ENCODE assay signal across 24 cellular contexts in genomic region chr14:39182770-39183684, GRCh38. TPM values are rescaled to one million over a fixed set of nuclear protein-coding genes. Genes with fewer than 3 reads are reported as not detected.
DNase-seq lines count a peak whose midpoint lies in the region; ATAC-seq, FAIRE-seq and TF ChIP-seq lines count a peak whose summit lies in the region.
"Had no signal": no experiment of that assay in that cellular context is flagged by ENCODE, and none has a peak within 500 bp of the region (broad histone marks: within the 10 kb centered on the region; RNA-seq: fewer than 3 reads in every experiment).

No MANE protein-coding gene starts in this region.

- H3K4me3 ChIP-seq in K562 = no peak overlapping the region
- no peak overlapping the region for H3K4me3 ChIP-seq in neutrophil (ENCODE audit: low read depth in 1 of 2, low read length in 1 of 2)
- H3K4me3 ChIP-seq in A673 (ENCODE audit: low read depth, low read length, poor library complexity, severe bottlenecking) = no peak overlapping the region
- H3K4me3 ChIP-seq: BLaER1, esophagus squamous epithelium, transverse colon had no signal

- H3K36me3 ChIP-seq in K562 (ENCODE audit: control insufficient read depth, insufficient read depth, low read length) (peaks cover 66% of the 10 kb centered on the region), neutrophil (peaks cover 79% of the 10 kb centered on the region), A673 (ENCODE audit: insufficient read depth, low read length, poor library complexity, severe bottlenecking) (peaks cover 67% of the 10 kb centered on the region)

- H3K9ac ChIP-seq in K562 (ENCODE audit: insufficient read depth in 1 of 2, low read depth in 2 of 2, low read length in 2 of 2) = no peak overlapping the region
- H3K9ac ChIP-seq: BLaER1 had no signal

- no peaks in the 10 kb centered on the region for H3K9me1 ChIP-seq in K562 (ENCODE audit: control insufficient read depth, insufficient read depth, low read length)

- intact Hi-C loops in K562 (cut with micrococcal nuclease) = no loop called here
- intact Hi-C loops in A673 (cut with micrococcal nuclease; ENCODE audit: unreplicated experiment) = no loop called here

- no peak overlapping the region for H3K4me2 ChIP-seq in K562 (ENCODE audit: insufficient read depth, low read length)
- H3K4me2 ChIP-seq: BLaER1 had no signal

- H3K79me2 ChIP-seq in K562 (ENCODE audit: control insufficient read depth, insufficient read depth, low read length) = peaks cover 9% of the 10 kb centered on the region

- no peak overlapping the region for H3K4me3 Mint-ChIP-seq in activated naive CD4-positive, alpha-beta T cell treated with anti-CD3 and anti-CD28 coated beads, Interleukin-2, amount 50 U/mL, for 24 hours
- no peak overlapping the region for H3K4me3 Mint-ChIP-seq in HFFc6

- in situ Hi-C loops in K562 (cut with MboI) = no loop called here

- no peak for FAIRE-seq in K562 (lab: Jason Lieb, UNC)
- FAIRE-seq: frontal cortex had no signal

- no peaks in the 10 kb centered on the region for H3K9me3 Mint-ChIP-seq in activated naive CD4-positive, alpha-beta T cell treated with anti-CD3 and anti-CD28 coated beads, Interleukin-2, amount 50 U/mL, for 24 hours
- no peaks in the 10 kb centered on the region for H3K9me3 Mint-ChIP-seq in activated naive CD4-positive, alpha-beta T cell treated with anti-CD3 and anti-CD28 coated beads, Interleukin-2, amount 50 U/mL, for 72 hours
- no peaks in the 10 kb centered on the region for H3K9me3 Mint-ChIP-seq in HFFc6

- peak; percentile 66 for TF ChIP-seq POLR2A in K562 (conservative IDR thresholded peaks at IDR 0.05)

- WGBS in K562 (ENCODE audit: insufficient coverage, low coverage, missing lambda C conversion rate) = no CpG with 5 or more reads among the region's 1 CpG

- no peak for TF ChIP-seq EP300 in K562 (IDR thresholded peaks at IDR 0.05; ENCODE audit: low read length)

- H3K27me3 Mint-ChIP-seq in activated naive CD4-positive, alpha-beta T cell treated with anti-CD3 and anti-CD28 coated beads, Interleukin-2, amount 50 U/mL, for 24 hours = no peaks in the 10 kb centered on the region
- H3K27me3 Mint-ChIP-seq in HFFc6 (ENCODE audit: insufficient read depth) = peaks cover 3% of the 10 kb centered on the region; the same call in 1 of the 2 replicates

- peak overlapping the region; percentile 47 for H3K27ac Mint-ChIP-seq in activated naive CD4-positive, alpha-beta T cell treated with anti-CD3 and anti-CD28 coated beads, Interleukin-2, amount 50 U/mL, for 24 hours
- no peak overlapping the region for H3K27ac Mint-ChIP-seq in activated naive CD4-positive, alpha-beta T cell treated with anti-CD3 and anti-CD28 coated beads, Interleukin-2, amount 50 U/mL, for 72 hours
- H3K27ac Mint-ChIP-seq in HFFc6 = peak overlapping the region; percentile 46

- H3K9me3 ChIP-seq in K562 (replicated peaks; ENCODE audit: control insufficient read depth, insufficient read depth, low read depth, low read length) = no peaks in the 10 kb centered on the region
- no peaks in the 10 kb centered on the region for H3K9me3 ChIP-seq in neutrophil
- H3K9me3 ChIP-seq in A673 (ENCODE audit: low read depth, low read length, poor library complexity, severe bottlenecking) = no peaks in the 10 kb centered on the region
- H3K9me3 ChIP-seq: BLaER1, esophagus squamous epithelium, transverse colon had no signal

- BruUV-seq in K562 (replicated peaks; lab: Mats Ljungman, UMichigan) = no TSS peak
- BruUV-seq in A673 (replicated peaks; lab: Mats Ljungman, UMichigan) = no TSS peak

- TF ChIP-seq RAD21 in K562 (CRISPR knock-in tag; conservative IDR thresholded peaks at IDR 0.05 in 1 of 2, IDR thresholded peaks at IDR 0.05 in 1 of 2) = no peak

- no peak for DNase-seq in activated naive CD4-positive, alpha-beta T cell treated with anti-CD3 and anti-CD28 coated beads, Interleukin-2, amount 50 U/mL, for 72 hours (ENCODE audit: low spot score in 2 of 2)
- DNase-seq in HFFc6 = no peak
- no peak for DNase-seq in K562 (ENCODE audit: extremely low read depth in 1 of 4, low spot score in 3 of 4)
- no peak for DNase-seq in stimulated activated naive CD4-positive, alpha-beta T cell treated with Interleukin-2 at 50 U/mL for 16 hours (lab: John Stamatoyannopoulos, UW)
- no peak for DNase-seq in A673 (ENCODE audit: low spot score)
- DNase-seq in NCI-H2227 (lab: John Stamatoyannopoulos, UW; ENCODE audit: unreplicated experiment) = no peak
- DNase-seq: activated CD4-positive, alpha-beta T cell treated with anti-CD3 and anti-CD28 coated beads for 1 hour; activated CD8-positive, alpha-beta memory T cell treated with anti-CD3 and anti-CD28 coated beads for 24 hours; aorta; cortex of kidney; DMS53; esophagus squamous epithelium; H7; IMR-90; NCI-H1105; NCI-H1930; NCI-H226; NCI-H774; T-helper 1 cell; transverse colon had no signal

- POLR2A ChIA-PET in K562 (lab: Yijun Ruan, JAX) (interaction anchor here (1.0 kb wide), 1 partner anchor 8 kb away, joined by 3 read pairs; no protein-coding TSS in a partner anchor), A673 (lab: Charles Lee; ENCODE audit: low non-redundant PET) (no interaction called here)

- H3K4me1 ChIP-seq in K562 (replicated peaks in 1 of 2; ENCODE audit: control insufficient read depth in 2 of 2, insufficient read depth in 2 of 2, low read length in 2 of 2) (no peaks in the 10 kb centered on the region; a peak in 2 of 5 replicates), neutrophil (ENCODE audit: control insufficient read depth in 1 of 2, insufficient read depth in 1 of 2, low read depth in 1 of 2, low read length in 1 of 2) (peaks cover 0 to 6% of the 10 kb centered on the region in 2 experiments), A673 (ENCODE audit: insufficient read depth, low read length, poor library complexity, severe bottlenecking) (no peaks in the 10 kb centered on the region)
- H3K4me1 ChIP-seq: transverse colon had no signal

- H4K20me1 ChIP-seq in K562 (replicated peaks; ENCODE audit: control insufficient read depth, insufficient read depth, low read length) = no peaks in the 10 kb centered on the region

- peaks cover 23% of the 10 kb centered on the region for H3K36me3 Mint-ChIP-seq in activated naive CD4-positive, alpha-beta T cell treated with anti-CD3 and anti-CD28 coated beads, Interleukin-2, amount 50 U/mL, for 24 hours
- peaks cover 12 to 29% of the 10 kb centered on the region in 2 donors for H3K36me3 Mint-ChIP-seq in activated naive CD4-positive, alpha-beta T cell treated with anti-CD3 and anti-CD28 coated beads, Interleukin-2, amount 50 U/mL, for 72 hours
- peaks cover 39% of the 10 kb centered on the region for H3K36me3 Mint-ChIP-seq in HFFc6 (ENCODE audit: low read depth)

- CTCF ChIA-PET in K562 (lab: Yijun Ruan, JAX; ENCODE audit: low intra/inter-chr PET ratio) (no interaction called here), A673 (lab: Charles Lee) (no interaction called here)

- TF ChIP-seq CTCF in HFFc6 (IDR thresholded peaks at IDR 0.05) (no peak), K562 (IDR thresholded peaks at IDR 0.05 in 2 of 3, conservative IDR thresholded peaks at IDR 0.05 in 1 of 3; ENCODE audit: insufficient read depth in 2 of 3, low read depth in 1 of 3, low read length in 3 of 3) (no peak), neutrophil (IDR thresholded peaks at IDR 0.05) (no peak), A673 (conservative IDR thresholded peaks at IDR 0.05; ENCODE audit: low read depth, low read length) (no peak)

- no peaks in the 10 kb centered on the region for H3K27me3 ChIP-seq in K562 (ENCODE audit: control insufficient read depth in 2 of 2, insufficient read depth in 2 of 2, low read length in 2 of 2)
- no peaks in the 10 kb centered on the region for H3K27me3 ChIP-seq in neutrophil
- no peaks in the 10 kb centered on the region for H3K27me3 ChIP-seq in A673 (replicated peaks; ENCODE audit: insufficient read depth, low read depth, low read length, poor library complexity)
- H3K27me3 ChIP-seq: BLaER1, esophagus squamous epithelium, transverse colon had no signal

- no peak overlapping the region for H2AFZ ChIP-seq in K562 (ENCODE audit: low read depth, low read length)

- no peak for ATAC-seq in activated naive CD4-positive, alpha-beta T cell treated with anti-CD3 and anti-CD28 coated beads, Interleukin-2, amount 50 U/mL, for 72 hours
- no peak for ATAC-seq in K562

- H3K4me1 Mint-ChIP-seq in activated naive CD4-positive, alpha-beta T cell treated with anti-CD3 and anti-CD28 coated beads, Interleukin-2, amount 50 U/mL, for 24 hours = peaks cover 19% of the 10 kb centered on the region
- peaks cover 9% of the 10 kb centered on the region for H3K4me1 Mint-ChIP-seq in HFFc6 (ENCODE audit: low read depth)

- H3K27ac ChIP-seq in K562 (ENCODE audit: extremely low read depth, low read depth, low read length) = no peak overlapping the region
- peak overlapping the region; percentile 39 for H3K27ac ChIP-seq in neutrophil
- H3K27ac ChIP-seq in A673 (ENCODE audit: low read depth, low read length, poor library complexity, severe bottlenecking) = no peak overlapping the region
- H3K27ac ChIP-seq: BLaER1, esophagus squamous epithelium, transverse colon had no signal

RNA-seq across cellular contexts. Expression of gene PNN, which starts 8.0 kb away (rescaled TPM):
- total RNA-seq in activated naive CD4-positive, alpha-beta T cell treated with anti-CD3 and anti-CD28 coated beads, Interleukin-2, amount 50 U/mL, for 72 hours = 100 to 1,000 TPM; 114 to 122 TPM
- 10 to 100 TPM; 30.1 to 44.5 (median 40.5) TPM for total RNA-seq in HFFc6 (2021; fragmentation: NEBNext Ultra II Directional; extraction: Animal tissue kit (Norgen Biotek cat#: 25700))
- 53.9 and 152 TPM in 2 replicates for total RNA-seq in K562 (2011; cell fraction: chromatin; rRNA removed; ENCODE audit: low replicate concordance)
- 34.2 and 42.7 TPM in 2 replicates for total RNA-seq in K562 (2011; cell fraction: nucleolus; rRNA removed)
- total RNA-seq in K562 (2011; cell fraction: nucleoplasm; rRNA removed) = 65.9 and 95.0 TPM in 2 replicates
- 59.9 and 69.7 TPM in 2 replicates for total RNA-seq in K562 (2014; rRNA removed)
- 75.9 and 84.5 TPM in 2 replicates for total RNA-seq in K562 (2014; rRNA removed; fragmentation: Illumina TruSeq; extraction: Trizol)
- 68.2 and 81.4 TPM in 2 replicates for total RNA-seq in K562 (2015; rRNA removed; fragmentation: Illumina TruSeq; extraction: Trizol)
- total RNA-seq in K562 (2021) = 53.4 and 67.7 TPM in 2 replicates
- 42.8 and 46.6 TPM in 2 replicates for polyA plus RNA-seq in K562 (2011; rRNA removed)
- 7.8 and 21.8 TPM in 2 replicates for polyA plus RNA-seq in K562 (2011; cell fraction: cytosol; rRNA removed)
- polyA plus RNA-seq in K562 (2011; cell fraction: nucleus; rRNA removed) = 123 and 157 TPM in 2 replicates
- polyA plus RNA-seq in K562 (2012) = 71.6 and 86.2 TPM in 2 replicates
- polyA plus RNA-seq in K562 (2014; fragmentation: Illumina TruSeq; extraction: Trizol) = 105 and 133 TPM in 2 replicates
- polyA plus RNA-seq in K562 (2014; fragmentation: Nextera tagmentation; extraction: Ambion mirVana) = 10 to 100 TPM; 30.2 to 38.1 TPM
- polyA plus RNA-seq in K562 (2014; rRNA removed) = 138 and 188 TPM in 2 replicates
- 32.5 and 38.4 TPM in 2 replicates for polyA minus RNA-seq in K562 (2011; rRNA and poly(A)+ RNA removed)
- polyA minus RNA-seq in K562 (2011; cell fraction: cytosol; rRNA and poly(A)+ RNA removed) = 9.0 and 10.4 TPM in 2 replicates
- polyA minus RNA-seq in K562 (2011; cell fraction: nucleus; rRNA and poly(A)+ RNA removed) = 42.9 and 69.9 TPM in 2 replicates
- 136 and 146 TPM in 2 replicates for total RNA-seq in A673 (2021)

RNA-seq across cellular contexts. Expression of gene TRAPPC6B, which starts 12.9 kb away (rescaled TPM):
- 10 to 100 TPM; 21.5 to 29.4 TPM for total RNA-seq in activated naive CD4-positive, alpha-beta T cell treated with anti-CD3 and anti-CD28 coated beads, Interleukin-2, amount 50 U/mL, for 72 hours
- total RNA-seq in HFFc6 (2021; fragmentation: NEBNext Ultra II Directional; extraction: Animal tissue kit (Norgen Biotek cat#: 25700)) = 10 to 100 TPM; 23.7 to 29.9 (median 25.4) TPM
- total RNA-seq in K562 (2011; cell fraction: chromatin; rRNA removed; ENCODE audit: low replicate concordance) = 21.2 and 33.4 TPM in 2 replicates
- total RNA-seq in K562 (2011; cell fraction: nucleolus; rRNA removed) = 7.7 and 9.7 TPM in 2 replicates
- total RNA-seq in K562 (2011; cell fraction: nucleoplasm; rRNA removed) = 18.5 and 35.6 TPM in 2 replicates
- total RNA-seq in K562 (2014; rRNA removed) (16.8 and 18.2 TPM in 2 replicates), K562 (2014; rRNA removed; fragmentation: Illumina TruSeq; extraction: Trizol) (17.4 and 21.3 TPM in 2 replicates), K562 (2015; rRNA removed; fragmentation: Illumina TruSeq; extraction: Trizol) (15.2 and 16.3 TPM in 2 replicates), K562 (2021) (22.1 and 22.5 TPM in 2 replicates), A673 (2021) (25.8 and 27.0 TPM in 2 replicates)
- polyA plus RNA-seq in K562 (2011; rRNA removed) (20.4 and 23.8 TPM in 2 replicates), K562 (2014; fragmentation: Illumina TruSeq; extraction: Trizol) (18.5 and 24.5 TPM in 2 replicates), K562 (2014; fragmentation: Nextera tagmentation; extraction: Ambion mirVana) (1 to 10 TPM; 3.8 to 6.4 TPM), K562 (2014; rRNA removed) (20.3 and 23.1 TPM in 2 replicates)
- polyA plus RNA-seq in K562 (2011; cell fraction: cytosol; rRNA removed) = 3.6 and 10.8 TPM in 2 replicates
- 19.0 and 19.7 TPM in 2 replicates for polyA plus RNA-seq in K562 (2011; cell fraction: nucleus; rRNA removed)
- 16.4 and 20.5 TPM in 2 replicates for polyA plus RNA-seq in K562 (2012)
- 23.6 and 23.8 TPM in 2 replicates for polyA minus RNA-seq in K562 (2011; rRNA and poly(A)+ RNA removed)
- polyA minus RNA-seq in K562 (2011; cell fraction: cytosol; rRNA and poly(A)+ RNA removed) = 9.6 and 11.4 TPM in 2 replicates
- polyA minus RNA-seq in K562 (2011; cell fraction: nucleus; rRNA and poly(A)+ RNA removed) = 7.9 and 16.4 TPM in 2 replicates

RNA-seq across cellular contexts. Expression of gene MIA2, which starts 50.7 kb away (rescaled TPM):
- total RNA-seq in activated naive CD4-positive, alpha-beta T cell treated with anti-CD3 and anti-CD28 coated beads, Interleukin-2, amount 50 U/mL, for 72 hours = 10 to 100 TPM; 17.6 to 19.0 TPM
- total RNA-seq in HFFc6 (2021; fragmentation: NEBNext Ultra II Directional; extraction: Animal tissue kit (Norgen Biotek cat#: 25700)) = 10 to 100 TPM; 11.5 to 16.3 (median 13.0) TPM
- total RNA-seq in K562 (2011; cell fraction: chromatin; rRNA removed; ENCODE audit: low replicate concordance) = 7.1 and 20.8 TPM in 2 replicates
- 5.3 and 8.0 TPM in 2 replicates for total RNA-seq in K562 (2011; cell fraction: nucleolus; rRNA removed)
- total RNA-seq in K562 (2011; cell fraction: nucleoplasm; rRNA removed) = 12.2 and 17.0 TPM in 2 replicates
- total RNA-seq in K562 (2014; rRNA removed) (6.9 and 7.2 TPM in 2 replicates), K562 (2014; rRNA removed; fragmentation: Illumina TruSeq; extraction: Trizol) (17.0 and 18.9 TPM in 2 replicates), K562 (2015; rRNA removed; fragmentation: Illumina TruSeq; extraction: Trizol) (11.8 and 13.6 TPM in 2 replicates), K562 (2021) (10.4 and 12.8 TPM in 2 replicates), A673 (2021) (16.0 and 16.7 TPM in 2 replicates)
- polyA plus RNA-seq in K562 (2011; rRNA removed) (12.3 and 13.0 TPM in 2 replicates), K562 (2014; fragmentation: Illumina TruSeq; extraction: Trizol) (18.3 and 21.8 TPM in 2 replicates), K562 (2014; fragmentation: Nextera tagmentation; extraction: Ambion mirVana) (10 to 100 TPM in 1 of 2 experiments, 1 to 10 TPM in 1; 6.0 to 11.5 TPM), K562 (2014; rRNA removed) (11.8 and 12.2 TPM in 2 replicates)
- polyA plus RNA-seq in K562 (2011; cell fraction: cytosol; rRNA removed) = 6.4 and 8.1 TPM in 2 replicates
- polyA plus RNA-seq in K562 (2011; cell fraction: nucleus; rRNA removed) = 10.6 and 11.1 TPM in 2 replicates
- polyA plus RNA-seq in K562 (2012) = 7.3 and 17.5 TPM in 2 replicates
- 8.6 and 10.0 TPM in 2 replicates for polyA minus RNA-seq in K562 (2011; rRNA and poly(A)+ RNA removed)
- polyA minus RNA-seq in K562 (2011; cell fraction: cytosol; rRNA and poly(A)+ RNA removed) = 4.2 and 5.0 TPM in 2 replicates
- 5.0 and 7.9 TPM in 2 replicates for polyA minus RNA-seq in K562 (2011; cell fraction: nucleus; rRNA and poly(A)+ RNA removed)

Comparison
In these comparisons a context has a peak if more than half of its experiments do, and no peak if none do; other contexts are left out.
1. H3K27ac Mint-ChIP-seq: peak in activated naive CD4-positive, alpha-beta T cell treated with anti-CD3 and anti-CD28 coated beads, Interleukin-2, amount 50 U/mL, for 24 hours (single experiment) and HFFc6 (single experiment); none in activated naive CD4-positive, alpha-beta T cell treated with anti-CD3 and anti-CD28 coated beads, Interleukin-2, amount 50 U/mL, for 72 hours (0 of 2).